ENCODE assay signal across 17 cellular contexts in genomic region chr9:133842174-133842573, GRCh38.
A peak's percentile ranks its signal among the peaks of the same experiment; 100 is the strongest.
DNase-seq lines count a peak whose midpoint lies in the region; ATAC-seq and TF ChIP-seq lines count a peak whose summit lies in the region.
"Had no signal": no experiment of that assay in that cellular context is flagged by ENCODE, and none has a peak within 500 bp of the region (broad histone marks: within the 10 kb centered on the region; RNA-seq: fewer than 3 reads in every experiment).

No MANE protein-coding gene starts in this region.

- peak in 2 of 3 donors; percentile 63 to 70 for DNase-seq in right cardiac atrium
- DNase-seq in cardiac septum (ENCODE audit: low spot score) = no peak
- DNase-seq in WTC11 (ENCODE audit: low spot score) = peak; percentile 52
- no peak for DNase-seq in mesenchymal stem cell
- no peak for DNase-seq in dedifferentiated amniotic fluid mesenchymal stem cell (ENCODE audit: extremely low spot score)
- no peak for DNase-seq in LoVo (ENCODE audit: low spot score)
- no peak for DNase-seq in A172 (ENCODE audit: low spot score)
- DNase-seq: activated CD4-positive, alpha-beta T cell treated with anti-CD3 and anti-CD28 coated beads for 36 hours; activated T-cell treated with anti-CD3 and anti-CD28 coated beads, Interleukin-2, amount 50 U/mL, for 48 hours; amygdala; NCI-H1048; NCI-H82; stimulated activated naive CD4-positive, alpha-beta T cell; T-helper 2 cell had no signal

- no peak overlapping the region for H3K4me3 Mint-ChIP-seq in WTC11
- H3K4me3 Mint-ChIP-seq: activated CD4-positive, alpha-beta T cell treated with anti-CD3 and anti-CD28 coated beads for 36 hours had no signal

- no peak overlapping the region for H3K23ac ChIP-seq in mesenchymal stem cell (ENCODE audit: low read length in 2 of 2)

- H3K27me3 ChIP-seq in right cardiac atrium (ENCODE audit: control insufficient read depth, insufficient read depth) = no peaks in the 10 kb centered on the region
- no peaks in the 10 kb centered on the region for H3K27me3 ChIP-seq in mesenchymal stem cell (ENCODE audit: control insufficient read depth in 1 of 2, insufficient read depth in 1 of 2, low read length in 2 of 2)
- H3K27me3 ChIP-seq: esophagus muscularis mucosa had no signal

- H2BK120ac ChIP-seq in mesenchymal stem cell (ENCODE audit: low read depth, low read length) = no peak overlapping the region

- no peak overlapping the region for H4K8ac ChIP-seq in mesenchymal stem cell (ENCODE audit: low read length)

- peak overlapping the region in 1 of 2 experiments; percentile 11 for H3K18ac ChIP-seq in mesenchymal stem cell (ENCODE audit: low read depth in 1 of 2, low read length in 2 of 2)

- no peak overlapping the region for H3K4ac ChIP-seq in mesenchymal stem cell (ENCODE audit: low read depth in 1 of 2, low read length in 2 of 2)

- no peaks in the 10 kb centered on the region for H3K27me3 Mint-ChIP-seq in WTC11 (ENCODE audit: low read depth)
- H3K27me3 Mint-ChIP-seq: activated CD4-positive, alpha-beta T cell treated with anti-CD3 and anti-CD28 coated beads for 36 hours had no signal

- CTCF ChIA-PET in WTC11 (lab: Charles Lee) = no interaction called here

- no peaks in the 10 kb centered on the region for H3K9me3 Mint-ChIP-seq in WTC11

- peaks cover 0 to 57% of the 10 kb centered on the region in 2 experiments for H3K36me3 ChIP-seq in mesenchymal stem cell (ENCODE audit: control insufficient read depth in 1 of 2, insufficient read depth in 2 of 2, low read depth in 1 of 2, low read length in 2 of 2)
- H3K36me3 ChIP-seq: esophagus muscularis mucosa, neutrophil had no signal

- peaks cover 33% of the 10 kb centered on the region for H3K4me1 Mint-ChIP-seq in WTC11
- H3K4me1 Mint-ChIP-seq: activated CD4-positive, alpha-beta T cell treated with anti-CD3 and anti-CD28 coated beads for 36 hours had no signal

- no peaks in the 10 kb centered on the region for H3K9me3 ChIP-seq in right cardiac atrium (ENCODE audit: control insufficient read depth, low read length)
- no peaks in the 10 kb centered on the region for H3K9me3 ChIP-seq in mesenchymal stem cell (ENCODE audit: control insufficient read depth, low read length)
- H3K9me3 ChIP-seq: esophagus muscularis mucosa, neutrophil had no signal

- peak overlapping the region in 1 of 2 experiments; percentile 38 for H3K14ac ChIP-seq in mesenchymal stem cell (ENCODE audit: low read length in 2 of 2)

- H2BK15ac ChIP-seq in mesenchymal stem cell (ENCODE audit: low read depth, poor library complexity, severe bottlenecking) = no peak overlapping the region

- no peak for TF ChIP-seq CTCF in WTC11 (IDR thresholded peaks at IDR 0.05)

- no peak overlapping the region; the same call in 1 of the 2 replicates for H3K27ac Mint-ChIP-seq in WTC11
- H3K27ac Mint-ChIP-seq: activated CD4-positive, alpha-beta T cell treated with anti-CD3 and anti-CD28 coated beads for 36 hours had no signal

- peak overlapping the region in 1 of 2 experiments; percentile 55 for H2BK12ac ChIP-seq in mesenchymal stem cell (ENCODE audit: low read length in 2 of 2)

- H4K91ac ChIP-seq in mesenchymal stem cell (ENCODE audit: low read length) = no peak overlapping the region

- 68% methylated on average over 17 of the region's 17 CpGs for WGBS in right cardiac atrium
- 82% methylated on average over 17 of the region's 17 CpGs for WGBS in mesenchymal stem cell

- H3K9ac ChIP-seq in mesenchymal stem cell (ENCODE audit: low read length) = no peak overlapping the region

- H3K4me3 ChIP-seq in right cardiac atrium (ENCODE audit: low read length) = no peak overlapping the region
- H3K4me3 ChIP-seq in mesenchymal stem cell (ENCODE audit: insufficient read depth in 1 of 2, low read depth in 1 of 2, low read length in 2 of 2) = no peak overlapping the region
- H3K4me3 ChIP-seq: esophagus muscularis mucosa had no signal

- no peak overlapping the region for H2AFZ ChIP-seq in mesenchymal stem cell (ENCODE audit: low read depth, low read length)

- no peak overlapping the region for H2BK5ac ChIP-seq in mesenchymal stem cell (ENCODE audit: low read depth, low read length, poor library complexity, severe bottlenecking)

- POLR2A ChIA-PET in WTC11 (lab: Charles Lee) = no interaction called here

- H3K27ac ChIP-seq in right cardiac atrium (ENCODE audit: low read length) = no peak overlapping the region
- H3K27ac ChIP-seq in mesenchymal stem cell (ENCODE audit: low read length, poor library complexity, severe bottlenecking) = no peak overlapping the region
- H3K27ac ChIP-seq: esophagus muscularis mucosa, neutrophil had no signal

- H3K4me1 ChIP-seq in right cardiac atrium (ENCODE audit: control insufficient read depth, insufficient read depth, low read length) = peaks cover 5% of the 10 kb centered on the region
- peaks cover 47% of the 10 kb centered on the region for H3K4me1 ChIP-seq in mesenchymal stem cell (ENCODE audit: control insufficient read depth, insufficient read depth, low read depth, low read length)

- intact Hi-C loops in right cardiac atrium (cut with DNase I) = no loop called here
- intact Hi-C loops in cardiac septum (cut with DNase I) = no loop called here

- ATAC-seq in right cardiac atrium (peak in 1 of 2 donors; percentile 34), WTC11 (peak; percentile 34; the same call in 1 of the 2 replicates), GM21447 (IDR thresholded peaks at IDR 0.05; ENCODE audit: unreplicated experiment) (no peak)
- ATAC-seq: activated CD4-positive, alpha-beta T cell treated with anti-CD3 and anti-CD28 coated beads for 36 hours had no signal

- no peak overlapping the region for H3K4me2 ChIP-seq in mesenchymal stem cell (ENCODE audit: low read length, poor library complexity, severe bottlenecking)

- peak overlapping the region; percentile 49 for H2AK5ac ChIP-seq in mesenchymal stem cell (ENCODE audit: low read length, severe bottlenecking)

- no peaks in the 10 kb centered on the region for H3K36me3 Mint-ChIP-seq in WTC11

- peaks cover 64% of the 10 kb centered on the region for H3K79me1 ChIP-seq in mesenchymal stem cell (replicated peaks; ENCODE audit: low read length, poor library complexity, severe bottlenecking)

TF ChIP-seq in WTC11, 78 proteins besides CTCF, POLR2A, EP300 and RAD21 (continues in another document):
- TF ChIP-seq OVOL2 (CRISPR knock-in tag; IDR thresholded peaks at IDR 0.05; ENCODE audit: borderline replicate concordance) = no peak
- 0 out of 2 replicates have a peak, but pooled peaks have one; percentile 31 for TF ChIP-seq MAX (CRISPR knock-in tag; IDR thresholded peaks at IDR 0.05)
- no peak for TF ChIP-seq RELA (CRISPR knock-in tag; IDR thresholded peaks at IDR 0.05; ENCODE audit: borderline replicate concordance)
- no peak for TF ChIP-seq NR1H2 (CRISPR knock-in tag; IDR thresholded peaks at IDR 0.05)
- TF ChIP-seq TEAD4 (CRISPR knock-in tag; IDR thresholded peaks at IDR 0.05) = no peak
- TF ChIP-seq ARID4B (CRISPR knock-in tag; IDR thresholded peaks at IDR 0.05; ENCODE audit: borderline replicate concordance) = no peak
- peak; percentile 89 for TF ChIP-seq USF1 (CRISPR knock-in tag; IDR thresholded peaks at IDR 0.05)
- TF ChIP-seq ZNF232 (CRISPR knock-in tag; IDR thresholded peaks at IDR 0.05) = no peak
- TF ChIP-seq ZNF263 (CRISPR knock-in tag; IDR thresholded peaks at IDR 0.05; ENCODE audit: low read depth) = peak; percentile 92
- TF ChIP-seq, protein P1, sequence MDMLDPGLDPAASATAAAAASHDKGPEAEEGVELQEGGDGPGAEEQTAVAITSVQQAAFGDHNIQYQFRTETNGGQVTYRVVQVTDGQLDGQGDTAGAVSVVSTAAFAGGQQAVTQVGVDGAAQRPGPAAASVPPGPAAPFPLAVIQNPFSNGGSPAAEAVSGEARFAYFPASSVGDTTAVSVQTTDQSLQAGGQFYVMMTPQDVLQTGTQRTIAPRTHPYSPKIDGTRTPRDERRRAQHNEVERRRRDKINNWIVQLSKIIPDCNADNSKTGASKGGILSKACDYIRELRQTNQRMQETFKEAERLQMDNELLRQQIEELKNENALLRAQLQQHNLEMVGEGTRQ (CRISPR knock-in tag; IDR thresholded peaks at IDR 0.05) = peak; percentile 90
- TF ChIP-seq ZNF138 (CRISPR knock-in tag; conservative IDR thresholded peaks at IDR 0.05) = no peak

Comparison
In these comparisons a context has a peak if more than half of its experiments do, and no peak if none do; other contexts are left out.
1. DNase-seq: peak in right cardiac atrium (2 of 3) and WTC11 (single experiment); none in cardiac septum (single experiment), mesenchymal stem cell (single experiment), dedifferentiated amniotic fluid mesenchymal stem cell (single experiment), LoVo (single experiment) and A172 (single experiment).